Comparison of ENCODE assay signal across 9 cellular contexts in the genomic region with DNA sequence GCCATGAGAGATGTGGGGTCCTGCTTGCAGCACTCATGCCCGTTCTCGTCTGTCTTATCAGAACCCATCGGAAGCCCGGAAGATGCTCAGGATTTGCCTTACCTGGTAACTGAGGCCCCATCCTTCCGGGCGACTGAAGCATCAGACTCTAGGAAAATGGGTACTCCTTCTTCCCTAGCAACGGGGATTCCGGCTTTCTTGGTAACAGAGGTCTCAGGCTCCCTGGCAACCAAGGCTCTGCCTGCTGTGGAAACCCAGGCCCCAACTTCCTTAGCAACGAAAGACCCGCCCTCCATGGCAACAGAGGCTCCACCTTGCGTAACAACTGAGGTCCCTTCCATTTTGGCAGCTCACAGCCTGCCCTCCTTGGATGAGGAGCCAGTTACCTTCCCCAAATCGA. TPM values are rescaled to one million over a fixed set of nuclear protein-coding genes. Genes with fewer than 3 reads are reported as not detected.
A peak's percentile ranks its signal among the peaks of the same experiment; 100 is the strongest.
DNase-seq lines count a peak whose midpoint lies in the region; ATAC-seq and TF ChIP-seq lines count a peak whose summit lies in the region.
"Had no signal": no experiment of that assay in that cellular context is flagged by ENCODE, and none has a peak within 500 bp of the region (broad histone marks: within the 10 kb centered on the region; RNA-seq: fewer than 3 reads in every experiment).

No MANE protein-coding gene starts in this region.

- CTCF ChIA-PET in activated naive CD4-positive, alpha-beta T cell treated with anti-CD3 and anti-CD28 coated beads, Interleukin-2, amount 10 ng/mL, durations not matched to agents 7 days and 5 days (lab: Charles Lee): interaction anchor here (0.7 to 1.5 kb wide), 3 partner anchors 15 to 196 kb away, joined by 3 to 5 read pairs (median 4); a partner anchor contains a TSS

- peaks cover 0 to 29% of the 10 kb centered on the region in 2 donors for H3K4me1 ChIP-seq in right atrium auricular region

- peak; percentile 46 for DNase-seq in DMS53 (lab: John Stamatoyannopoulos, UW)
- DNase-seq in DMS53 treated with DMSO at 0.1 percent for 48 hours (lab: John Stamatoyannopoulos, UW; ENCODE audit: unreplicated experiment): no peak
- DNase-seq in SKM-1 (lab: John Stamatoyannopoulos, UW; ENCODE audit: unreplicated experiment): peak; percentile 97
- DNase-seq in activated naive CD4-positive, alpha-beta T cell treated with anti-CD3 and anti-CD28 coated beads, Interleukin-2, amount 10 ng/mL, durations not matched to agents 7 days and 5 days: peak; percentile 89
- peak; percentile 81 for DNase-seq in right atrium auricular region (ENCODE audit: low spot score)
- DNase-seq in stimulated activated CD4-positive, alpha-beta T cell treated with anti-CD3 and anti-CD28 coated beads, Interleukin-12 subunit alpha, Interleukin-12 subunit beta, amount 100 ng/mL, for 48 hours (ENCODE audit: low read depth in 2 of 3, low spot score in 1 of 3): peak; percentile 50 to 82 (median 73)

- ATAC-seq in HG03571 (IDR thresholded peaks at IDR 0.05; ENCODE audit: unreplicated experiment) (no peak), HG02588 (IDR thresholded peaks at IDR 0.05; ENCODE audit: unreplicated experiment) (no peak)

- H3K27ac ChIP-seq in right atrium auricular region: no peak overlapping the region
- H3K27ac ChIP-seq: suprapubic skin had no signal

- H3K27me3 Mint-ChIP-seq in activated naive CD4-positive, alpha-beta T cell treated with anti-CD3 and anti-CD28 coated beads, Interleukin-2, amount 10 ng/mL, durations not matched to agents 7 days and 5 days: peaks cover 18% of the 10 kb centered on the region

- no peak overlapping the region for H3K4me3 ChIP-seq in right atrium auricular region
- H3K4me3 ChIP-seq: suprapubic skin had no signal

- H3K36me3 ChIP-seq in right atrium auricular region: peaks cover 10% of the 10 kb centered on the region

- no peak overlapping the region for H3K4me3 Mint-ChIP-seq in activated naive CD4-positive, alpha-beta T cell treated with anti-CD3 and anti-CD28 coated beads, Interleukin-2, amount 10 ng/mL, durations not matched to agents 7 days and 5 days

- H3K27me3 ChIP-seq in right atrium auricular region: no peaks in the 10 kb centered on the region
- H3K27me3 ChIP-seq: suprapubic skin had no signal

- peaks cover 57% of the 10 kb centered on the region for H3K4me1 Mint-ChIP-seq in activated naive CD4-positive, alpha-beta T cell treated with anti-CD3 and anti-CD28 coated beads, Interleukin-2, amount 10 ng/mL, durations not matched to agents 7 days and 5 days

- no peaks in the 10 kb centered on the region for H3K9me3 Mint-ChIP-seq in activated naive CD4-positive, alpha-beta T cell treated with anti-CD3 and anti-CD28 coated beads, Interleukin-2, amount 10 ng/mL, durations not matched to agents 7 days and 5 days

- peak overlapping the region; percentile 78 for H3K27ac Mint-ChIP-seq in activated naive CD4-positive, alpha-beta T cell treated with anti-CD3 and anti-CD28 coated beads, Interleukin-2, amount 10 ng/mL, durations not matched to agents 7 days and 5 days

- H3K36me3 Mint-ChIP-seq in activated naive CD4-positive, alpha-beta T cell treated with anti-CD3 and anti-CD28 coated beads, Interleukin-2, amount 10 ng/mL, durations not matched to agents 7 days and 5 days: peaks cover 15% of the 10 kb centered on the region

- no peaks in the 10 kb centered on the region for H3K9me3 ChIP-seq in right atrium auricular region
- H3K9me3 ChIP-seq: suprapubic skin had no signal

- no peak for TF ChIP-seq CTCF in right atrium auricular region (IDR thresholded peaks at IDR 0.05)

RNA-seq across cellular contexts. Expression of a gene that starts 8.3 kb away (rescaled TPM):
- total RNA-seq in right atrium auricular region: 10 to 100 TPM; 14.2 to 48.5 TPM

RNA-seq across cellular contexts. Expression of a gene that starts 23.1 kb away (rescaled TPM):
- total RNA-seq in right atrium auricular region: 100 to 1,000 TPM; 155 to 259 TPM

RNA-seq across cellular contexts. Expression of a gene that starts 42.6 kb away (rescaled TPM):
- 1 to 10 TPM; 4.9 to 8.0 TPM for total RNA-seq in right atrium auricular region
